ENCODE assay signal across 9 cellular contexts in genomic region chr3:36380171-36381031, GRCh38. TPM values are rescaled to one million over a fixed set of nuclear protein-coding genes. Genes with fewer than 3 reads are reported as not detected.
DNase-seq lines count a peak whose midpoint lies in the region; TF ChIP-seq lines count a peak whose summit lies in the region.
"Had no signal": no experiment of that assay in that cellular context is flagged by ENCODE, and none has a peak within 500 bp of the region (broad histone marks: within the 10 kb centered on the region; RNA-seq: fewer than 3 reads in every experiment).

Gene STAC, plus strand, starts transcription at chr3:36380504. Its CDS starts 140 bp downstream, at chr3:36380644.

- H3K27me3 ChIP-seq in right atrium auricular region = peaks cover 8 to 10% of the 10 kb centered on the region in 2 donors

- H3K27ac ChIP-seq in right atrium auricular region = no peak within 1 kb of the TSS
- H3K27ac ChIP-seq: neutrophil had no signal

- TF ChIP-seq RAD21 in Ishikawa (IDR thresholded peaks at IDR 0.05; ENCODE audit: low read depth) = no peak

- peak within 1 kb of the TSS; percentile 25 to 49 for H3K4me3 ChIP-seq in right atrium auricular region
- peak within 1 kb of the TSS; percentile 83 for H3K4me3 ChIP-seq in retinal pigment epithelial cell (ENCODE audit: low read length)

- TF ChIP-seq CTCF in right atrium auricular region (IDR thresholded peaks at IDR 0.05) (no peak), retinal pigment epithelial cell (conservative IDR thresholded peaks at IDR 0.05; ENCODE audit: low read depth, low read length) (no peak)

- DNase-seq in Daoy (ENCODE audit: low read depth) = peak; percentile 59
- peak; percentile 50 for DNase-seq in activated CD8-positive, alpha-beta memory T cell treated with anti-CD3 and anti-CD28 coated beads, Interleukin-2, amount 50 U/mL, for 48 hours
- DNase-seq in right atrium auricular region (ENCODE audit: low spot score) = no peak
- DNase-seq in retinal pigment epithelial cell (ENCODE audit: low read depth) = no peak
- DNase-seq in inferior parietal cortex (ENCODE audit: extremely low spot score) = no peak
- DNase-seq in NCI-H187 (lab: John Stamatoyannopoulos, UW) = no peak
- DNase-seq in HCEC 1CT = no peak

- H3K4me1 ChIP-seq in right atrium auricular region = peaks cover 0 to 9% of the 10 kb centered on the region in 2 donors

- TF ChIP-seq EP300 in Ishikawa (IDR thresholded peaks at IDR 0.05; ENCODE audit: borderline replicate concordance) = no peak; the same call in 1 of the 2 replicates

- no peaks in the 10 kb centered on the region for H3K36me3 ChIP-seq in right atrium auricular region
- H3K36me3 ChIP-seq: neutrophil had no signal

- no peaks in the 10 kb centered on the region for H3K9me3 ChIP-seq in right atrium auricular region
- H3K9me3 ChIP-seq: neutrophil had no signal

TF ChIP-seq in Ishikawa, 13 proteins besides CTCF, POLR2A, EP300 and RAD21:
- peak; percentile 60; the same call in 1 of the 2 replicates for TF ChIP-seq MAX (IDR thresholded peaks at IDR 0.05)
- no peak for TF ChIP-seq CREB1 (IDR thresholded peaks at IDR 0.05; ENCODE audit: low read depth)
- TF ChIP-seq TAF1 (IDR thresholded peaks at IDR 0.05; ENCODE audit: low read depth) = peak; percentile 61; the same call in 1 of the 2 replicates
- TF ChIP-seq CEBPB (IDR thresholded peaks at IDR 0.05) = no peak
- TF ChIP-seq EGR1 (IDR thresholded peaks at IDR 0.05) = peak; percentile 44; the same call in 1 of the 2 replicates
- TF ChIP-seq USF1 (IDR thresholded peaks at IDR 0.05) = peak; percentile 2; the same call in 1 of the 2 replicates
- peak; percentile 17 for TF ChIP-seq TCF12 (IDR thresholded peaks at IDR 0.05; ENCODE audit: low read depth)
- TF ChIP-seq TEAD4 (IDR thresholded peaks at IDR 0.05) = no peak
- 0 out of 2 replicates have a peak, but pooled peaks have one; percentile 52 for TF ChIP-seq ZBTB7A (IDR thresholded peaks at IDR 0.05; ENCODE audit: low read depth)
- TF ChIP-seq FOXM1 (IDR thresholded peaks at IDR 0.05; ENCODE audit: borderline replicate concordance, low read depth) = no peak
- no peak; the same call in 1 of the 2 replicates for TF ChIP-seq NFIC (IDR thresholded peaks at IDR 0.05)
- TF ChIP-seq REST (IDR thresholded peaks at IDR 0.05; ENCODE audit: low read depth) = no peak
- TF ChIP-seq YY1 (IDR thresholded peaks at IDR 0.05; ENCODE audit: low read depth) = 0 out of 2 replicates have a peak, but pooled peaks have one; percentile 42

RNA-seq across cellular contexts. Expression of gene STAC, which starts in this region (rescaled TPM):
- 3.5 and 8.0 TPM in 2 replicates for total RNA-seq in Daoy (2014; rRNA removed; shearing (Covaris generic))
- under 1 TPM in 1 of 2 donors, not detected in 1; 0.33 TPM for total RNA-seq in right atrium auricular region

Comparison
In these comparisons a context has a peak if more than half of its experiments do, and no peak if none do; other contexts are left out.
1. DNase-seq: peak in Daoy (single experiment) and activated CD8-positive, alpha-beta memory T cell treated with anti-CD3 and anti-CD28 coated beads, Interleukin-2, amount 50 U/mL, for 48 hours (single experiment); none in right atrium auricular region (single experiment), retinal pigment epithelial cell (single experiment), inferior parietal cortex (single experiment), NCI-H187 (0 of 2) and HCEC 1CT (single experiment).